ENCODE assay signal across 20 cellular contexts in the genomic region with DNA sequence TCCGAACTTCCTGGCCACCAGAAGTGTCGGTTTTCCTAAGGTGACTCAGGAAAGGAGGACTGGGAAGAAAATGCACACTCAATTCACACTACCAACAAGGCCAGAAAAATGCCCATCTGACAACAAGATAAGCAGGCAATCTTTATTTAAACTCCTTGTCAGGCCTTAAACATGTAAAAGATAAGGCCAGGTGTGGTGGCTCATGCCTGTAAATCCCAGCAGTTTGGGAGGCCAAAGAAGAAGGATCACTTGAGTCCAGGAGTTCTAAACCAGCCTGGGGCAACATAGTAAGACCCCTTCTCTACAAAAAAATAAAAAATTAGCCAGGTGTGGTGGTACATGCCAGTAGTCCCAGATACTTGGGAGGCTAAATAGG. TPM values are rescaled to one million over a fixed set of nuclear protein-coding genes. Genes with fewer than 3 reads are reported as not detected.
DNase-seq lines count a peak whose midpoint lies in the region; ATAC-seq and TF ChIP-seq lines count a peak whose summit lies in the region.
"Had no signal": no experiment of that assay in that cellular context is flagged by ENCODE, and none has a peak within 500 bp of the region (broad histone marks: within the 10 kb centered on the region; RNA-seq: fewer than 3 reads in every experiment).

No MANE protein-coding gene starts in this region.

- no peak for DNase-seq in HCT116 (ENCODE audit: low read depth, low spot score)
- DNase-seq in adipocyte (ENCODE audit: low read depth): no peak
- no peak for DNase-seq in mesenchymal stem cell
- no peak for DNase-seq in stimulated activated effector memory CD8-positive, alpha-beta T cell treated with anti-CD3 and anti-CD28 coated beads, Interleukin-12 subunit alpha, Interleukin-12 subunit beta, amount 100 ng/mL, for 72 hours (ENCODE audit: low spot score in 2 of 2)
- DNase-seq in stimulated activated CD4-positive, alpha-beta T cell treated with anti-CD3 and anti-CD28 coated beads, Interleukin-2, amount 100 ng/mL, for 24 hours: no peak
- DNase-seq in neuronal stem cell (ENCODE audit: low spot score): no peak
- DNase-seq: activated CD4-positive, alpha-beta T cell treated with anti-CD3 and anti-CD28 coated beads for 36 hours; activated effector memory CD4-positive, alpha-beta T cell treated with Interleukin-2 at 50 U/mL for 16 hours; foreskin melanocyte; NCI-H1048; NCI-H2081 treated with DMSO at 0.1 percent for 48 hours; NCI-H526; T1000 had no signal

- no peak overlapping the region for H3K4me3 ChIP-seq in HCT116 (replicated peaks in 1 of 2; ENCODE audit: low read depth in 1 of 2, low read length in 2 of 2)
- H3K4me3 ChIP-seq in adipocyte (ENCODE audit: low read length): no peak overlapping the region
- no peak overlapping the region for H3K4me3 ChIP-seq in mesenchymal stem cell (ENCODE audit: insufficient read depth in 1 of 2, low read depth in 1 of 2, low read length in 2 of 2)
- no peak overlapping the region for H3K4me3 ChIP-seq in subcutaneous abdominal adipose tissue (ENCODE audit: low read depth in 1 of 5, low read length in 5 of 5)
- no peak overlapping the region for H3K4me3 ChIP-seq in neuronal stem cell (ENCODE audit: low read length in 2 of 2)
- H3K4me3 ChIP-seq: SK-N-MC had no signal

- H2BK12ac ChIP-seq in mesenchymal stem cell (ENCODE audit: low read length in 2 of 2) (peak overlapping the region in 1 of 2 experiments; percentile 23), neuronal stem cell (ENCODE audit: low read length) (no peak overlapping the region)

- H3K4me1 ChIP-seq in HCT116 (ENCODE audit: control insufficient read depth in 1 of 2, insufficient read depth in 2 of 2, low read length in 2 of 2): peaks cover 62 to 82% of the 10 kb centered on the region in 2 experiments
- H3K4me1 ChIP-seq in adipocyte (ENCODE audit: control insufficient read depth, insufficient read depth, low read length): peaks cover 34% of the 10 kb centered on the region
- peaks cover 20% of the 10 kb centered on the region for H3K4me1 ChIP-seq in mesenchymal stem cell (ENCODE audit: control insufficient read depth, insufficient read depth, low read depth, low read length)
- peaks cover 2 to 42% (median 28%) of the 10 kb centered on the region in 5 donors for H3K4me1 ChIP-seq in subcutaneous abdominal adipose tissue (ENCODE audit: control insufficient read depth in 5 of 5, insufficient read depth in 5 of 5, low read length in 5 of 5)
- H3K4me1 ChIP-seq in neuronal stem cell (ENCODE audit: control insufficient read depth in 2 of 2, insufficient read depth in 1 of 2, low read depth in 1 of 2, low read length in 2 of 2): peaks cover 8 to 12% of the 10 kb centered on the region in 2 donors

- H2AFZ ChIP-seq in HCT116 (ENCODE audit: low read depth, low read length, poor library complexity, severe bottlenecking) (no peak overlapping the region), mesenchymal stem cell (ENCODE audit: low read depth, low read length) (no peak overlapping the region), neuronal stem cell (ENCODE audit: low read length) (no peak overlapping the region)

- intact Hi-C loops in HCT116 (cut with micrococcal nuclease): no loop called here

- H2BK5ac ChIP-seq in mesenchymal stem cell (ENCODE audit: low read depth, low read length, poor library complexity, severe bottlenecking) (no peak overlapping the region), neuronal stem cell (ENCODE audit: low read length) (no peak overlapping the region)

- H3K79me1 ChIP-seq in mesenchymal stem cell (replicated peaks; ENCODE audit: low read length, poor library complexity, severe bottlenecking): no peaks in the 10 kb centered on the region
- no peaks in the 10 kb centered on the region for H3K79me1 ChIP-seq in neuronal stem cell (ENCODE audit: low read depth, low read length)

- peaks cover 22% of the 10 kb centered on the region for H3K79me2 ChIP-seq in HCT116 (ENCODE audit: insufficient read depth, low read length)

- H3K14ac ChIP-seq in mesenchymal stem cell (ENCODE audit: low read length in 2 of 2) (no peak overlapping the region), neuronal stem cell (ENCODE audit: low read length) (no peak overlapping the region)

- TF ChIP-seq RAD21 in HCT116 (IDR thresholded peaks at IDR 0.05; ENCODE audit: low read depth): no peak

- H3K4me2 ChIP-seq in HCT116 (ENCODE audit: low read length) (peak overlapping the region; percentile 6; the same call in 1 of the 2 replicates), mesenchymal stem cell (ENCODE audit: low read length, poor library complexity, severe bottlenecking) (no peak overlapping the region), neuronal stem cell (ENCODE audit: insufficient read depth, low read length, poor library complexity, severe bottlenecking) (no peak overlapping the region)
- H3K4me2 ChIP-seq: KMS-11 had no signal

- no peak overlapping the region for H3K27ac Mint-ChIP-seq in stimulated activated effector memory CD8-positive, alpha-beta T cell treated with anti-CD3 and anti-CD28 coated beads, Interleukin-12 subunit alpha, Interleukin-12 subunit beta, amount 100 ng/mL, for 72 hours
- H3K27ac Mint-ChIP-seq: activated CD4-positive, alpha-beta T cell treated with anti-CD3 and anti-CD28 coated beads for 36 hours had no signal

- H3K9ac ChIP-seq in HCT116 (ENCODE audit: low read length) (peak overlapping the region; percentile 18; the same call in 1 of the 2 replicates), adipocyte (ENCODE audit: low read length) (peak overlapping the region; percentile 83), mesenchymal stem cell (ENCODE audit: low read length) (no peak overlapping the region), subcutaneous abdominal adipose tissue (ENCODE audit: low read length in 5 of 5) (no peak overlapping the region), neuronal stem cell (ENCODE audit: low read depth, low read length, poor library complexity) (no peak overlapping the region)
- H3K9ac ChIP-seq: KMS-11 had no signal

- RAD21 ChIA-PET in HCT116 (lab: Charles Lee; ENCODE audit: low non-redundant PET in 1 of 2, low total read pairs in 2 of 2, uncharacterized antibody in 2 of 2, unreplicated experiment in 2 of 2): no interaction called here

- H3K9me3 ChIP-seq in HCT116 (ENCODE audit: control insufficient read depth in 1 of 2, insufficient read depth in 1 of 2, low read depth in 1 of 2, low read length in 2 of 2) (no peaks in the 10 kb centered on the region), adipocyte (ENCODE audit: control insufficient read depth, low read length) (no peaks in the 10 kb centered on the region), mesenchymal stem cell (ENCODE audit: control insufficient read depth, low read length) (no peaks in the 10 kb centered on the region), subcutaneous abdominal adipose tissue (ENCODE audit: control insufficient read depth in 5 of 5, low read length in 5 of 5) (no peaks in the 10 kb centered on the region), neuronal stem cell (replicated peaks in 1 of 2; ENCODE audit: control insufficient read depth in 2 of 2, insufficient read depth in 1 of 2, low read depth in 1 of 2, low read length in 2 of 2) (no peaks in the 10 kb centered on the region)

- peaks cover 2% of the 10 kb centered on the region for H3K4me1 Mint-ChIP-seq in stimulated activated effector memory CD8-positive, alpha-beta T cell treated with anti-CD3 and anti-CD28 coated beads, Interleukin-12 subunit alpha, Interleukin-12 subunit beta, amount 100 ng/mL, for 72 hours

- H3K18ac ChIP-seq in mesenchymal stem cell (ENCODE audit: low read depth in 1 of 2, low read length in 2 of 2) (peak overlapping the region; percentile 5 to 73), neuronal stem cell (ENCODE audit: low read length) (no peak overlapping the region)

- H3K4ac ChIP-seq in mesenchymal stem cell (ENCODE audit: low read depth in 1 of 2, low read length in 2 of 2) (peak overlapping the region in 1 of 2 experiments; percentile 5), neuronal stem cell (ENCODE audit: low read length) (no peak overlapping the region)

- H3K23ac ChIP-seq in mesenchymal stem cell (ENCODE audit: low read length in 2 of 2): no peak overlapping the region
- no peak overlapping the region for H3K23ac ChIP-seq in neuronal stem cell (ENCODE audit: low read depth, low read length, poor library complexity)

- peak overlapping the region; percentile 33 for H2BK15ac ChIP-seq in mesenchymal stem cell (ENCODE audit: low read depth, poor library complexity, severe bottlenecking)
- no peak overlapping the region for H2BK15ac ChIP-seq in neuronal stem cell (ENCODE audit: low read length)

- CTCF ChIA-PET in HCT116 (lab: Charles Lee): interaction anchor here (1.1 kb wide), 1 partner anchor 15 kb away, joined by 3 read pairs; no protein-coding TSS in a partner anchor

- no peak overlapping the region for H3K4me3 Mint-ChIP-seq in stimulated activated effector memory CD8-positive, alpha-beta T cell treated with anti-CD3 and anti-CD28 coated beads, Interleukin-12 subunit alpha, Interleukin-12 subunit beta, amount 100 ng/mL, for 72 hours
- H3K4me3 Mint-ChIP-seq: activated CD4-positive, alpha-beta T cell treated with anti-CD3 and anti-CD28 coated beads for 36 hours had no signal

- H3K9me3 Mint-ChIP-seq in stimulated activated effector memory CD8-positive, alpha-beta T cell treated with anti-CD3 and anti-CD28 coated beads, Interleukin-12 subunit alpha, Interleukin-12 subunit beta, amount 100 ng/mL, for 72 hours: no peaks in the 10 kb centered on the region

- ATAC-seq in HCT116: no peak
- no peak for ATAC-seq in activated CD4-positive, CD25-positive, alpha-beta regulatory T cell treated with anti-CD3 and anti-CD28 coated beads, Interleukin-2, amount 50 U/mL, for 24 hours
- no peak for ATAC-seq in stimulated activated effector memory CD8-positive, alpha-beta T cell treated with anti-CD3 and anti-CD28 coated beads, Interleukin-12 subunit alpha, Interleukin-12 subunit beta, amount 100 ng/mL, for 72 hours
- ATAC-seq: activated CD4-positive, alpha-beta T cell treated with anti-CD3 and anti-CD28 coated beads for 36 hours had no signal

- H3K9me2 ChIP-seq in HCT116 (ENCODE audit: insufficient read depth): no peaks in the 10 kb centered on the region

- H4K91ac ChIP-seq in mesenchymal stem cell (ENCODE audit: low read length) (no peak overlapping the region), neuronal stem cell (ENCODE audit: low read depth, low read length, poor library complexity) (no peak overlapping the region)

- TF ChIP-seq POLR2A in HCT116 (IDR thresholded peaks at IDR 0.05; ENCODE audit: borderline replicate concordance, extremely low read depth, insufficient read depth, insufficient read length): no peak

- no peaks in the 10 kb centered on the region for H3K27me3 ChIP-seq in HCT116 (ENCODE audit: insufficient read depth, low read length)
- no peaks in the 10 kb centered on the region for H3K27me3 ChIP-seq in adipocyte (replicated peaks; ENCODE audit: control insufficient read depth, insufficient read depth, low read length)
- no peaks in the 10 kb centered on the region for H3K27me3 ChIP-seq in mesenchymal stem cell (ENCODE audit: control insufficient read depth in 1 of 2, insufficient read depth in 1 of 2, low read length in 2 of 2)
- no peaks in the 10 kb centered on the region for H3K27me3 ChIP-seq in subcutaneous abdominal adipose tissue (ENCODE audit: control insufficient read depth in 5 of 5, insufficient read depth in 4 of 5, low read length in 5 of 5)
- no peaks in the 10 kb centered on the region for H3K27me3 ChIP-seq in neuronal stem cell (ENCODE audit: control insufficient read depth in 3 of 3, insufficient read depth in 3 of 3, low read depth in 1 of 3, low read length in 3 of 3)

- POLR2A ChIA-PET in HCT116 (lab: Charles Lee): interaction anchor here (3.8 to 20.0 kb wide), 2 partner anchors 10 to 31 kb away, joined by 101 to 1106 read pairs; a partner anchor contains a TSS

- no TSS peak for BruUV-seq in HCT116 (replicated peaks; lab: Mats Ljungman, UMichigan)

- H3K27ac ChIP-seq in HCT116 (ENCODE audit: low read depth, low read length): peak overlapping the region; percentile 98
- no peak overlapping the region for H3K27ac ChIP-seq in mesenchymal stem cell (ENCODE audit: low read length, poor library complexity, severe bottlenecking)
- peak overlapping the region; percentile 46 for H3K27ac ChIP-seq in subcutaneous abdominal adipose tissue (ENCODE audit: low read depth, low read length)
- no peak overlapping the region for H3K27ac ChIP-seq in neuronal stem cell (replicated peaks; ENCODE audit: low read length)
- H3K27ac ChIP-seq: KMS-11 had no signal

- 96% methylated on average over 2 of the region's 2 CpGs for WGBS in mesenchymal stem cell
- WGBS in neuronal stem cell (ENCODE audit: extremely low coverage in 2 of 2, insufficient read length in 2 of 2, insufficient replicate concordance in 1 of 2), 2 donors: no CpG with 5 or more reads among the region's 2 CpGs

- TF ChIP-seq CTCF in HCT116 (IDR thresholded peaks at IDR 0.05 in 2 of 3, conservative IDR thresholded peaks at IDR 0.05 in 1 of 3; ENCODE audit: borderline replicate concordance in 1 of 3, insufficient read depth in 1 of 3, low read depth in 2 of 3, low read length in 2 of 3): no peak

- H3K36me3 ChIP-seq in HCT116 (ENCODE audit: control insufficient read depth in 1 of 2, insufficient read depth in 2 of 2, low read length in 2 of 2): no peaks in the 10 kb centered on the region
- H3K36me3 ChIP-seq in adipocyte (ENCODE audit: control insufficient read depth, insufficient read depth, low read length, severe bottlenecking): no peaks in the 10 kb centered on the region
- no peaks in the 10 kb centered on the region for H3K36me3 ChIP-seq in mesenchymal stem cell (ENCODE audit: control insufficient read depth in 1 of 2, insufficient read depth in 2 of 2, low read depth in 1 of 2, low read length in 2 of 2)
- H3K36me3 ChIP-seq in subcutaneous abdominal adipose tissue (ENCODE audit: control insufficient read depth in 5 of 5, insufficient read depth in 5 of 5, low read length in 5 of 5): no peaks in the 10 kb centered on the region
- no peaks in the 10 kb centered on the region for H3K36me3 ChIP-seq in neuronal stem cell (replicated peaks in 1 of 2; ENCODE audit: control insufficient read depth in 2 of 2, insufficient read depth in 2 of 2, low read length in 2 of 2)

- no peaks in the 10 kb centered on the region for H4K20me1 ChIP-seq in HCT116 (ENCODE audit: insufficient read depth)

- H2BK120ac ChIP-seq in mesenchymal stem cell (ENCODE audit: low read depth, low read length) (peak overlapping the region; percentile 51), neuronal stem cell (ENCODE audit: low read depth, low read length) (no peak overlapping the region)

- H4K8ac ChIP-seq in mesenchymal stem cell (ENCODE audit: low read length) (no peak overlapping the region), neuronal stem cell (ENCODE audit: low read depth, low read length) (no peak overlapping the region)

- H3K36me3 Mint-ChIP-seq in stimulated activated effector memory CD8-positive, alpha-beta T cell treated with anti-CD3 and anti-CD28 coated beads, Interleukin-12 subunit alpha, Interleukin-12 subunit beta, amount 100 ng/mL, for 72 hours: no peaks in the 10 kb centered on the region

- H2AK5ac ChIP-seq in mesenchymal stem cell (ENCODE audit: low read length, severe bottlenecking): no peak overlapping the region
- no peak overlapping the region for H2AK5ac ChIP-seq in neuronal stem cell (ENCODE audit: low read depth, low read length)

RNA-seq across cellular contexts. Expression of a gene that starts 7.6 kb away (rescaled TPM):
- 811 TPM for total RNA-seq in HCT116 (2021; ENCODE audit: unreplicated experiment)
- 603 and 619 TPM in 2 replicates for polyA plus RNA-seq in HCT116 (2012)
- polyA plus RNA-seq in mesenchymal stem cell (2013, experiment 1 of 2): 260 TPM
- polyA plus RNA-seq in mesenchymal stem cell (2013, experiment 2 of 2): 254 TPM
- 60.4 TPM for polyA plus RNA-seq in neuronal stem cell (2013, experiment 1 of 2)
- polyA plus RNA-seq in neuronal stem cell (2013, experiment 2 of 2): 58.3 TPM

RNA-seq across cellular contexts. Expression of a gene that starts 40.2 kb away (rescaled TPM):
- total RNA-seq in HCT116 (2021; ENCODE audit: unreplicated experiment): not detected
- polyA plus RNA-seq in HCT116 (2012): 0.11 TPM in 1 of 2 replicates, not detected in the other
- not detected for polyA plus RNA-seq in mesenchymal stem cell (2013, experiment 1 of 2)
- not detected for polyA plus RNA-seq in mesenchymal stem cell (2013, experiment 2 of 2)
- 0.10 TPM for polyA plus RNA-seq in neuronal stem cell (2013, experiment 1 of 2)
- not detected for polyA plus RNA-seq in neuronal stem cell (2013, experiment 2 of 2)
- total RNA-seq: activated CD4-positive, alpha-beta T cell treated with anti-CD3 and anti-CD28 coated beads for 36 hours; H4; lung microvascular endothelial cell; renal cortical epithelial cell had no signal

Comparison
In these comparisons a context has a peak if more than half of its experiments do, and no peak if none do; other contexts are left out.
1. H3K27ac ChIP-seq: peak in HCT116 (single experiment) and subcutaneous abdominal adipose tissue (single experiment); none in mesenchymal stem cell (single experiment) and neuronal stem cell (single experiment).
2. H3K9ac ChIP-seq: peak in HCT116 (single experiment) and adipocyte (single experiment); none in mesenchymal stem cell (single experiment), subcutaneous abdominal adipose tissue (0 of 5) and neuronal stem cell (single experiment).